Comparison of ENCODE assay signal across 1 cellular context in genomic region chr12:105658389-105658788, GRCh38.
TF ChIP-seq lines count a peak whose summit lies in the region.

No MANE protein-coding gene starts in this region.

TF ChIP-seq in GM23338, 12 proteins besides CTCF, POLR2A, EP300 and RAD21 (continued from another document):
- TF ChIP-seq ZNF114 (CRISPR knock-in tag; IDR thresholded peaks at IDR 0.05): no peak
- TF ChIP-seq POLR2AphosphoS5 (IDR thresholded peaks at IDR 0.05; ENCODE audit: low read depth): no peak
TF ChIP-seq in GM23338: peak in this region for 0.
